Comparison of ENCODE assay signal across 18 cellular contexts in genomic region chr18:26415041-26415440, GRCh38.
A peak's percentile ranks its signal among the peaks of the same experiment; 100 is the strongest.
DNase-seq lines count a peak whose midpoint lies in the region; ATAC-seq, FAIRE-seq and TF ChIP-seq lines count a peak whose summit lies in the region.
"Had no signal": no experiment of that assay in that cellular context is flagged by ENCODE, and none has a peak within 500 bp of the region (broad histone marks: within the 10 kb centered on the region; RNA-seq: fewer than 3 reads in every experiment).

No MANE protein-coding gene starts in this region.

- H3K14ac ChIP-seq in H9 (ENCODE audit: insufficient read depth, low read length) (no peak overlapping the region), trophoblast cell (ENCODE audit: low read length) (no peak overlapping the region)

- H4K20me1 ChIP-seq in H9 (ENCODE audit: control insufficient read depth, insufficient read depth, insufficient read length) = no peaks in the 10 kb centered on the region
- H4K20me1 ChIP-seq: BLaER1 had no signal

- H3T11ph ChIP-seq in H9 (ENCODE audit: low read length) = peak overlapping the region; percentile 36

- H2AK5ac ChIP-seq in H9 (ENCODE audit: insufficient read length, low read length) (no peak overlapping the region), trophoblast cell (ENCODE audit: low read length) (no peak overlapping the region)

- H3K4me1 ChIP-seq in H9 (ENCODE audit: insufficient read depth, low read length) (peaks cover 8% of the 10 kb centered on the region; the same call in 1 of the 2 replicates), iPS DF 6.9 (ENCODE audit: control insufficient read depth, insufficient read depth, low read length) (peaks cover 3% of the 10 kb centered on the region; the same call in 1 of the 2 replicates), trophoblast cell (ENCODE audit: control insufficient read depth in 1 of 2, insufficient read depth in 2 of 2, low read length in 2 of 2) (no peaks in the 10 kb centered on the region), gastroesophageal sphincter (no peaks in the 10 kb centered on the region)
- H3K4me1 ChIP-seq: BLaER1 had no signal

- H4K91ac ChIP-seq in H9 (ENCODE audit: insufficient read length, low read depth, low read length) = no peak overlapping the region
- no peak overlapping the region for H4K91ac ChIP-seq in trophoblast cell (ENCODE audit: low read depth, low read length)

- H3K79me1 ChIP-seq in H9 (ENCODE audit: insufficient read depth, low read depth, low read length, poor library complexity, severe bottlenecking) = no peaks in the 10 kb centered on the region
- H3K79me1 ChIP-seq in trophoblast cell (ENCODE audit: low read length) = no peaks in the 10 kb centered on the region

- H3K4me3 ChIP-seq in SK-N-MC (no peak overlapping the region), iPS DF 6.9 (ENCODE audit: low read length) (no peak overlapping the region), trophoblast cell (ENCODE audit: low read depth, low read length) (no peak overlapping the region), gastroesophageal sphincter (no peak overlapping the region)
- H3K4me3 ChIP-seq: BLaER1, GM12878 had no signal

- H2BK12ac ChIP-seq in H9 (ENCODE audit: insufficient read length, low read depth, low read length) = no peak overlapping the region
- no peak overlapping the region for H2BK12ac ChIP-seq in trophoblast cell (ENCODE audit: low read length)

- H2BK120ac ChIP-seq in H9 (ENCODE audit: low read depth, low read length, poor library complexity, severe bottlenecking) = no peak overlapping the region
- no peak overlapping the region for H2BK120ac ChIP-seq in trophoblast cell (ENCODE audit: insufficient read depth, low read length, poor library complexity)

- peak overlapping the region; percentile 22 for H2AFZ ChIP-seq in H9 (ENCODE audit: low read length)
- no peak overlapping the region for H2AFZ ChIP-seq in trophoblast cell (ENCODE audit: insufficient read depth, low read length, poor library complexity)

- H3K23me2 ChIP-seq in H9 (ENCODE audit: insufficient read length, low read depth, low read length, poor library complexity, severe bottlenecking) = no peaks in the 10 kb centered on the region

- H3K4me1 Mint-ChIP-seq in H9 = peaks cover under 1 to 5% of the 10 kb centered on the region in 2 experiments; a peak in 3 of 4 replicates

- TF ChIP-seq EP300 in gastroesophageal sphincter (IDR thresholded peaks at IDR 0.05) = no peak

- H2BK15ac ChIP-seq in H9 (ENCODE audit: low read depth, low read length) = no peak overlapping the region

- H3K9ac ChIP-seq in H9 (ENCODE audit: extremely low read depth, insufficient read length, low read length) (no peak overlapping the region), SK-N-MC (ENCODE audit: insufficient read length) (no peak overlapping the region), trophoblast cell (ENCODE audit: low read length) (no peak overlapping the region)
- H3K9ac ChIP-seq: BLaER1 had no signal

- H3K18ac ChIP-seq in H9 (ENCODE audit: insufficient read length, low read depth, low read length) = no peak overlapping the region
- no peak overlapping the region for H3K18ac ChIP-seq in trophoblast cell (ENCODE audit: low read length)

- ATAC-seq in HG02763 (IDR thresholded peaks at IDR 0.05; ENCODE audit: unreplicated experiment) (no peak), gastroesophageal sphincter (no peak)
- ATAC-seq: CD8-positive, alpha-beta T cell; GM12878 had no signal

- no peak overlapping the region for H3K4me3 Mint-ChIP-seq in H9
- H3K4me3 Mint-ChIP-seq: CD8-positive, alpha-beta T cell; HFFc6 had no signal

- H3K27me3 Mint-ChIP-seq in H9 (ENCODE audit: low read depth) = no peaks in the 10 kb centered on the region

- TF ChIP-seq CTCF in H9 (conservative IDR thresholded peaks at IDR 0.05) (no peak), gastroesophageal sphincter (IDR thresholded peaks at IDR 0.05) (no peak)

- H3K9me3 ChIP-seq in H9 (ENCODE audit: control insufficient read depth, low read depth, low read length) (no peaks in the 10 kb centered on the region), SK-N-MC (ENCODE audit: low read depth, low read length) (no peaks in the 10 kb centered on the region), iPS DF 6.9 (ENCODE audit: control insufficient read depth, insufficient read depth, low read length) (no peaks in the 10 kb centered on the region), trophoblast cell (ENCODE audit: insufficient read depth, low read depth, low read length) (no peaks in the 10 kb centered on the region), gastroesophageal sphincter (no peaks in the 10 kb centered on the region)
- H3K9me3 ChIP-seq: BLaER1 had no signal

- no peak overlapping the region for H4K12ac ChIP-seq in trophoblast cell (ENCODE audit: low read depth, low read length)

- H3K9me3 Mint-ChIP-seq in H9 = no peaks in the 10 kb centered on the region
- H3K9me3 Mint-ChIP-seq: CD8-positive, alpha-beta T cell; HFFc6 had no signal

- H3K4me2 ChIP-seq in H9 (ENCODE audit: insufficient read depth, insufficient read length, low read length) = peak overlapping the region; percentile 26
- no peak overlapping the region for H3K4me2 ChIP-seq in trophoblast cell (ENCODE audit: low read length)
- H3K4me2 ChIP-seq: BLaER1 had no signal

- no peak for FAIRE-seq in RCC 7860 (lab: Jason Lieb, UNC)
- FAIRE-seq: G401.6, GM12878, GM18507 had no signal

- H4K8ac ChIP-seq in H9 (replicated peaks; ENCODE audit: insufficient read length, low read depth, low read length) (no peak overlapping the region), trophoblast cell (ENCODE audit: low read depth, low read length) (no peak overlapping the region)

- H3K27ac Mint-ChIP-seq in H9 = no peak overlapping the region
- H3K27ac Mint-ChIP-seq: CD8-positive, alpha-beta T cell; HFFc6 had no signal

- H3K79me2 ChIP-seq in H9 (ENCODE audit: insufficient read depth, low read length) (no peaks in the 10 kb centered on the region), trophoblast cell (ENCODE audit: control insufficient read depth, insufficient read depth, low read length, poor library complexity) (no peaks in the 10 kb centered on the region)

- H3K4ac ChIP-seq in H9 (ENCODE audit: low read depth, low read length) (no peak overlapping the region), trophoblast cell (ENCODE audit: low read depth, low read length) (no peak overlapping the region)

- H3K36me3 ChIP-seq in SK-N-MC (ENCODE audit: insufficient read depth, low read length) (no peaks in the 10 kb centered on the region), iPS DF 6.9 (ENCODE audit: control insufficient read depth, insufficient read depth, low read length) (no peaks in the 10 kb centered on the region), trophoblast cell (ENCODE audit: control insufficient read depth in 1 of 2, insufficient read depth in 2 of 2, low read length in 2 of 2) (no peaks in the 10 kb centered on the region), gastroesophageal sphincter (no peaks in the 10 kb centered on the region)
- H3K36me3 ChIP-seq: BLaER1 had no signal

- H4K5ac ChIP-seq in H9 (ENCODE audit: insufficient read length, low read depth, low read length) = no peak overlapping the region

- no peaks in the 10 kb centered on the region; a peak in 1 of 7 replicates for H3K36me3 Mint-ChIP-seq in H9 (ENCODE audit: insufficient read depth in 1 of 3, low read depth in 3 of 3)
- H3K36me3 Mint-ChIP-seq: CD8-positive, alpha-beta T cell had no signal

- DNase-seq in H9 (no peak), SK-N-MC (ENCODE audit: low read depth, low spot score) (no peak), iPS DF 6.9 (ENCODE audit: low read depth, low spot score) (no peak), trophoblast cell (no peak), RCC 7860 (ENCODE audit: low spot score) (no peak)
- DNase-seq: CD8-positive, alpha-beta T cell; GOT3; HFFc6; NCI-H1105 treated with DMSO at 0.1 percent for 48 hours; NCI-H1694 treated with DMSO at 0.1 percent for 48 hours; OCI-M1 had no signal

- no peak overlapping the region for H2BK5ac ChIP-seq in H9 (ENCODE audit: insufficient read length, low read length)
- no peak overlapping the region for H2BK5ac ChIP-seq in trophoblast cell (ENCODE audit: low read depth, low read length, poor library complexity)

- no peak overlapping the region for H3K23ac ChIP-seq in H9 (ENCODE audit: insufficient read length, low read depth, low read length)
- H3K23ac ChIP-seq in trophoblast cell (ENCODE audit: low read length) = no peak overlapping the region

- no peak overlapping the region for H2BK20ac ChIP-seq in H9 (ENCODE audit: low read depth, low read length, poor library complexity, severe bottlenecking)

- no peak for TF ChIP-seq POLR2A in gastroesophageal sphincter (IDR thresholded peaks at IDR 0.05)

- WGBS in H9 (ENCODE audit: extremely low coverage, insufficient read length, low lambda C conversion rate) = no CpG with 5 or more reads among the region's 4 CpGs
- no CpG with 5 or more reads among the region's 4 CpGs for whole genome bisulfite sequencing in iPS DF 6.9 (ENCODE audit: insufficient coverage, insufficient read length)
- WGBS in trophoblast cell (ENCODE audit: extremely low coverage, insufficient coverage, insufficient read length) = no CpG with 5 or more reads among the region's 4 CpGs
- WGBS in gastroesophageal sphincter (ENCODE audit: low coverage in 1 of 2), 2 donors = 20 to 43% methylated on average over 4 of the region's 4 CpGs

- H3K27me3 ChIP-seq in H9 (ENCODE audit: insufficient read depth, low read length) = no peaks in the 10 kb centered on the region
- no peaks in the 10 kb centered on the region for H3K27me3 ChIP-seq in iPS DF 6.9 (ENCODE audit: control insufficient read depth, insufficient read depth, low read length)
- H3K27me3 ChIP-seq in trophoblast cell (ENCODE audit: insufficient read depth, low read length) = no peaks in the 10 kb centered on the region
- H3K27me3 ChIP-seq in gastroesophageal sphincter = no peaks in the 10 kb centered on the region
- H3K27me3 ChIP-seq: BLaER1 had no signal

- peak overlapping the region; percentile 12 for H3K27ac ChIP-seq in H9 (ENCODE audit: insufficient read length, low read depth, low read length)
- peak overlapping the region; percentile 16; the same call in 1 of the 2 replicates for H3K27ac ChIP-seq in SK-N-MC
- H3K27ac ChIP-seq in iPS DF 6.9 (ENCODE audit: low read length) = peak overlapping the region; percentile 45
- H3K27ac ChIP-seq in trophoblast cell (ENCODE audit: low read depth, low read length) = no peak overlapping the region
- no peak overlapping the region for H3K27ac ChIP-seq in gastroesophageal sphincter
- H3K27ac ChIP-seq: BLaER1, RWPE1 had no signal

- H3K56ac ChIP-seq in H9 (ENCODE audit: insufficient read length, low read depth, low read length) = no peak overlapping the region

Comparison
In these comparisons a context has a peak if more than half of its experiments do, and no peak if none do; other contexts are left out.
1. H3K27ac ChIP-seq: peak in H9 (single experiment), SK-N-MC (single experiment) and iPS DF 6.9 (single experiment); none in trophoblast cell (single experiment) and gastroesophageal sphincter (0 of 4).